Comparison of ENCODE assay signal across 31 cellular contexts in genomic region chr11:112724194-112724790, GRCh38.
A peak's percentile ranks its signal among the peaks of the same experiment; 100 is the strongest.
DNase-seq lines count a peak whose midpoint lies in the region; ATAC-seq and TF ChIP-seq lines count a peak whose summit lies in the region.
"Had no signal": no experiment of that assay in that cellular context is flagged by ENCODE, and none has a peak within 500 bp of the region (broad histone marks: within the 10 kb centered on the region; RNA-seq: fewer than 3 reads in every experiment).

No MANE protein-coding gene starts in this region.

- TF ChIP-seq CTCF in glutamatergic neuron (IDR thresholded peaks at IDR 0.05; ENCODE audit: partially characterized antibody, unreplicated experiment), result no peak

- peak overlapping the region; percentile 71 for H3K27ac Mint-ChIP-seq in glutamatergic neuron (ENCODE audit: unreplicated experiment)
- no peak overlapping the region for H3K27ac Mint-ChIP-seq in activated CD4-positive, alpha-beta T cell treated with anti-CD3 and anti-CD28 coated beads, Interleukin-2, amount 10 ng/mL, durations not matched to agents 7 days and 5 days
- H3K27ac Mint-ChIP-seq: activated naive CD8-positive, alpha-beta T cell treated with anti-CD3 and anti-CD28 coated beads, Interleukin-2, amount 50 U/mL, for 24 hours; CD4-positive, alpha-beta T cell; immature natural killer cell had no signal

- H3K27me3 Mint-ChIP-seq in glutamatergic neuron (ENCODE audit: unreplicated experiment), result peaks cover 4% of the 10 kb centered on the region
- peaks cover 4% of the 10 kb centered on the region for H3K27me3 Mint-ChIP-seq in activated CD4-positive, alpha-beta T cell treated with anti-CD3 and anti-CD28 coated beads, Interleukin-2, amount 10 ng/mL, durations not matched to agents 7 days and 5 days

- ATAC-seq in GM21515 (IDR thresholded peaks at IDR 0.05; ENCODE audit: unreplicated experiment), result no peak
- ATAC-seq: activated naive CD8-positive, alpha-beta T cell treated with anti-CD3 and anti-CD28 coated beads, Interleukin-2, amount 50 U/mL, for 24 hours; gastrocnemius medialis; K562; left lung; psoas muscle had no signal

- no peak overlapping the region for H3K4me3 Mint-ChIP-seq in glutamatergic neuron (ENCODE audit: unreplicated experiment)
- H3K4me3 Mint-ChIP-seq in activated CD4-positive, alpha-beta T cell treated with anti-CD3 and anti-CD28 coated beads, Interleukin-2, amount 10 ng/mL, durations not matched to agents 7 days and 5 days, result no peak overlapping the region
- H3K4me3 Mint-ChIP-seq: activated naive CD8-positive, alpha-beta T cell treated with anti-CD3 and anti-CD28 coated beads, Interleukin-2, amount 50 U/mL, for 24 hours; CD4-positive, alpha-beta T cell; central memory CD8-positive, alpha-beta T cell; immature natural killer cell had no signal

- no peaks in the 10 kb centered on the region for H3K9me3 Mint-ChIP-seq in glutamatergic neuron (ENCODE audit: unreplicated experiment)
- H3K9me3 Mint-ChIP-seq in activated CD4-positive, alpha-beta T cell treated with anti-CD3 and anti-CD28 coated beads, Interleukin-2, amount 10 ng/mL, durations not matched to agents 7 days and 5 days, result no peaks in the 10 kb centered on the region
- H3K9me3 Mint-ChIP-seq: activated naive CD8-positive, alpha-beta T cell treated with anti-CD3 and anti-CD28 coated beads, Interleukin-2, amount 50 U/mL, for 24 hours; CD4-positive, alpha-beta T cell; central memory CD8-positive, alpha-beta T cell; immature natural killer cell had no signal

- H3K4me1 Mint-ChIP-seq in glutamatergic neuron (ENCODE audit: low read depth, unreplicated experiment), result peaks cover 3% of the 10 kb centered on the region
- H3K4me1 Mint-ChIP-seq in activated CD4-positive, alpha-beta T cell treated with anti-CD3 and anti-CD28 coated beads, Interleukin-2, amount 10 ng/mL, durations not matched to agents 7 days and 5 days, result no peaks in the 10 kb centered on the region
- H3K4me1 Mint-ChIP-seq: activated naive CD8-positive, alpha-beta T cell treated with anti-CD3 and anti-CD28 coated beads, Interleukin-2, amount 50 U/mL, for 24 hours; central memory CD8-positive, alpha-beta T cell; immature natural killer cell had no signal

- CTCF ChIA-PET in activated CD4-positive, alpha-beta T cell treated with anti-CD3 and anti-CD28 coated beads, Interleukin-2, amount 10 ng/mL, durations not matched to agents 7 days and 5 days (lab: Charles Lee), result no interaction called here

- no peaks in the 10 kb centered on the region for H3K36me3 Mint-ChIP-seq in glutamatergic neuron (ENCODE audit: unreplicated experiment)
- no peaks in the 10 kb centered on the region for H3K36me3 Mint-ChIP-seq in activated CD4-positive, alpha-beta T cell treated with anti-CD3 and anti-CD28 coated beads, Interleukin-2, amount 10 ng/mL, durations not matched to agents 7 days and 5 days (ENCODE audit: low read depth)
- H3K36me3 Mint-ChIP-seq: immature natural killer cell had no signal

- POLR2A ChIA-PET in activated CD4-positive, alpha-beta T cell treated with anti-CD3 and anti-CD28 coated beads, Interleukin-2, amount 10 ng/mL, durations not matched to agents 7 days and 5 days (lab: Charles Lee), result no interaction called here

- DNase-seq in DMS153 (lab: John Stamatoyannopoulos, UW) (peak; percentile 13), DMS153 treated with DMSO at 0.1 percent for 48 hours (lab: John Stamatoyannopoulos, UW; ENCODE audit: unreplicated experiment) (no peak), COLO668 (lab: John Stamatoyannopoulos, UW; ENCODE audit: unreplicated experiment) (peak; percentile 73), NCI-H2107 (lab: John Stamatoyannopoulos, UW) (peak; percentile 13), glutamatergic neuron (no peak), GM03348 (ENCODE audit: low spot score) (no peak)
- no peak for DNase-seq in activated CD4-positive, alpha-beta T cell treated with anti-CD3 and anti-CD28 coated beads, Interleukin-2, amount 10 ng/mL, durations not matched to agents 7 days and 5 days
- DNase-seq: 8988T; activated CD4-positive, alpha-beta T cell treated with anti-CD3 and anti-CD28 coated beads for 48 hours; activated naive CD8-positive, alpha-beta T cell treated with anti-CD3 and anti-CD28 coated beads, Interleukin-2, amount 50 U/mL, for 24 hours; activated T-cell treated with anti-CD3 and anti-CD28 coated beads, Interleukin-2, amount 50 U/mL, for 1 hour; CD4-positive, alpha-beta T cell; dermis blood vessel endothelial cell; DND-41; gastrocnemius medialis; hippocampal formation; immature natural killer cell; left lung; mesendoderm; NCI-H1694; NCI-H2227 treated with DMSO at 0.1 percent for 48 hours; NK-92 treated with Interleukin-12 subunit alpha and Interleukin-12 subunit beta, amount 100 ng/mL, for 24 hours; PC-9; psoas muscle; Right ventricle myocardium superior; stomach; T1000; tibial artery had no signal

Comparison
In these comparisons a context has a peak if more than half of its experiments do, and no peak if none do; other contexts are left out.
1. DNase-seq: peak in DMS153 (single experiment), COLO668 (single experiment) and NCI-H2107 (single experiment); none in DMS153 treated with DMSO at 0.1 percent for 48 hours (single experiment), glutamatergic neuron (single experiment), activated CD4-positive, alpha-beta T cell treated with anti-CD3 and anti-CD28 coated beads, Interleukin-2, amount 10 ng/mL, durations not matched to agents 7 days and 5 days (single experiment) and GM03348 (single experiment).